In the genomic region with DNA sequence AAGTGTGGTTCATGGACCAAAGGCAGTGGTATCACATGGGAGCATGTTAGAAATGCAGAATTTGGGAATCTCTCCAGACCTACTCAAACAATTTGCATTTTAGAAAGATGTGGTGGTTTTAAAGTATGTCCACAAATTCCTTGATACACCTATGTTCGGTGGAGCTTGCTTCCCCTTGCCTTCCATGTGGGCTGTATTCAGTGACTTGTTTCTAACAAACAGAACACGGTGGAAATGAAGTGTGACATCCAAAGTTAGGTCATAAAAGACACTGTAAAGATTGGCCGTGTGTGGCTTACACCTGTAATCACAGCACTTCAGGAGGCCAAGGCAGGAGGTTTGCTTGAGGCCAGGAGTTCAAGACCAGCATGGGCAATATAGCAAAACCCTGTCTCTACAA, we compare ENCODE assay signal across 15 cellular contexts. TPM values are rescaled to one million over a fixed set of nuclear protein-coding genes. Genes with fewer than 3 reads are reported as not detected.
DNase-seq lines count a peak whose midpoint lies in the region; ATAC-seq and TF ChIP-seq lines count a peak whose summit lies in the region.
"Had no signal": no experiment of that assay in that cellular context is flagged by ENCODE, and none has a peak within 500 bp of the region (broad histone marks: within the 10 kb centered on the region; RNA-seq: fewer than 3 reads in every experiment).

No MANE protein-coding gene starts in this region.

- H3K36me3 ChIP-seq in BLaER1 treated with 17β-estradiol and CSF1 and Interleukin-3, amounts not matched to agents 10 nM and 100 nM: peaks cover 12 to 33% (median 31%) of the 10 kb centered on the region in 11 experiments
- H3K36me3 ChIP-seq in Karpas-422 (ENCODE audit: insufficient read depth, low read length) (no peaks in the 10 kb centered on the region), upper lobe of left lung (peaks cover 0 to 20% (median 3%) of the 10 kb centered on the region in 4 donors)

- TF ChIP-seq EP300 in upper lobe of left lung (IDR thresholded peaks at IDR 0.05): no peak

- H2AFZ ChIP-seq in Karpas-422 (ENCODE audit: low read length): no peak overlapping the region
- H2AFZ ChIP-seq: GM23338 had no signal

- ATAC-seq in upper lobe of left lung (ENCODE audit: low FRiP score in 2 of 2): no peak
- ATAC-seq: GM23338, HCT116 had no signal

- H3K4me2 ChIP-seq in BLaER1 treated with 17β-estradiol and CSF1 and Interleukin-3, amounts not matched to agents 10 nM and 100 nM: peak overlapping the region in 7 of 11 experiments; percentile 0 to 49 (median 35); a peak in 8 of 22 replicates
- H3K4me2 ChIP-seq in Karpas-422 (ENCODE audit: low read depth, low read length, poor library complexity, severe bottlenecking): no peak overlapping the region
- H3K4me2 ChIP-seq: GM23338 had no signal

- H3K4me3 ChIP-seq in BLaER1 treated with 17β-estradiol and CSF1 and Interleukin-3, amounts not matched to agents 10 nM and 100 nM: no peak overlapping the region
- H3K4me3 ChIP-seq in Karpas-422 (ENCODE audit: low read length) (no peak overlapping the region), upper lobe of left lung (no peak overlapping the region)
- H3K4me3 ChIP-seq: GM23338 had no signal

- no peak for TF ChIP-seq POLR2A in upper lobe of left lung (IDR thresholded peaks at IDR 0.05)

- no peaks in the 10 kb centered on the region for H3K79me2 ChIP-seq in Karpas-422 (ENCODE audit: low read length)

- no peak for TF ChIP-seq CTCF in upper lobe of left lung (IDR thresholded peaks at IDR 0.05)

- H3K9ac ChIP-seq in BLaER1 treated with 17β-estradiol and CSF1 and Interleukin-3, amounts not matched to agents 10 nM and 100 nM: no peak overlapping the region
- no peak overlapping the region for H3K9ac ChIP-seq in Karpas-422 (ENCODE audit: low read length)

- no peaks in the 10 kb centered on the region for H4K20me1 ChIP-seq in BLaER1 treated with 17β-estradiol and CSF1 and Interleukin-3, amounts not matched to agents 10 nM and 100 nM
- H4K20me1 ChIP-seq in Karpas-422 (ENCODE audit: insufficient read depth, low read depth, low read length): no peaks in the 10 kb centered on the region

- H3K27me3 ChIP-seq in BLaER1 treated with 17β-estradiol and CSF1 and Interleukin-3, amounts not matched to agents 10 nM and 100 nM: peaks cover 0 to 8% (median 0%) of the 10 kb centered on the region in 11 experiments; a peak in 2 of 22 replicates
- no peaks in the 10 kb centered on the region for H3K27me3 ChIP-seq in Karpas-422 (ENCODE audit: low read length)
- no peaks in the 10 kb centered on the region for H3K27me3 ChIP-seq in upper lobe of left lung

- DNase-seq in Karpas-422 (peak; percentile 31), kidney tubule cell (ENCODE audit: low spot score) (peak; percentile 57), upper lobe of left lung (no peak), NCI-H1092 (lab: John Stamatoyannopoulos, UW) (no peak), NOMO-1 (lab: John Stamatoyannopoulos, UW; ENCODE audit: unreplicated experiment in 2 of 2) (no peak)
- DNase-seq: CD4-positive, alpha-beta T cell; CD8-positive, alpha-beta memory T cell; DMS53; DMS79 treated with DMSO at 0.1 percent for 48 hours; GF-D8; H9; HFFc6 had no signal

- no peak overlapping the region for H3K27ac ChIP-seq in BLaER1 treated with 17β-estradiol and CSF1 and Interleukin-3, amounts not matched to agents 10 nM and 100 nM
- H3K27ac ChIP-seq in Karpas-422 (ENCODE audit: low read length) (no peak overlapping the region), upper lobe of left lung (no peak overlapping the region)

- H3K4me1 ChIP-seq in BLaER1 treated with 17β-estradiol and CSF1 and Interleukin-3, amounts not matched to agents 10 nM and 100 nM: peaks cover 10 to 38% (median 29%) of the 10 kb centered on the region in 10 experiments
- peaks cover 3% of the 10 kb centered on the region; the same call in 1 of the 2 replicates for H3K4me1 ChIP-seq in Karpas-422 (ENCODE audit: low read length)
- H3K4me1 ChIP-seq in upper lobe of left lung: peaks cover 7 to 15% (median 10%) of the 10 kb centered on the region in 4 donors

- 62 to 70% methylated on average over 3 of the region's 3 CpGs for WGBS in upper lobe of left lung, 2 donors

- peaks cover 9 to 25% (median 16%) of the 10 kb centered on the region in 11 experiments for H3K9me3 ChIP-seq in BLaER1 treated with 17β-estradiol and CSF1 and Interleukin-3, amounts not matched to agents 10 nM and 100 nM (replicated peaks in 1 of 11)
- H3K9me3 ChIP-seq in Karpas-422 (ENCODE audit: low read length) (no peaks in the 10 kb centered on the region), upper lobe of left lung (no peaks in the 10 kb centered on the region)

- H3K9me2 ChIP-seq in Karpas-422 (replicated peaks; ENCODE audit: insufficient read depth, low read length): no peaks in the 10 kb centered on the region

RNA-seq across cellular contexts. Expression of a gene that starts 16.7 kb away (rescaled TPM):
- 6.1 and 31.7 TPM in 2 replicates for total RNA-seq in Karpas-422 (2014; rRNA removed; shearing (Covaris generic); ENCODE audit: low replicate concordance)
- 10 to 100 TPM; 14.6 to 41.9 (median 20.0) TPM for total RNA-seq in upper lobe of left lung

RNA-seq across cellular contexts. Expression of a gene that starts 29.6 kb away (rescaled TPM):
- total RNA-seq in Karpas-422 (2014; rRNA removed; shearing (Covaris generic); ENCODE audit: low replicate concordance): not detected in 2 replicates
- total RNA-seq in upper lobe of left lung: 10 to 100 TPM; 39.9 to 90.6 (median 57.5) TPM

Comparison
In these comparisons a context has a peak if more than half of its experiments do, and no peak if none do; other contexts are left out.
1. DNase-seq: peak in Karpas-422 (single experiment) and kidney tubule cell (single experiment); none in upper lobe of left lung (0 of 2), NCI-H1092 (single experiment) and NOMO-1 (0 of 2).
2. RNA of a gene that starts 29.6 kb away (total RNA-seq): 39.9 to 90.6 TPM in upper lobe of left lung; not detected in Karpas-422; every median in the first group is over 10 times any median in the second.